ENCODE assay signal across 8 cellular contexts in the genomic region with DNA sequence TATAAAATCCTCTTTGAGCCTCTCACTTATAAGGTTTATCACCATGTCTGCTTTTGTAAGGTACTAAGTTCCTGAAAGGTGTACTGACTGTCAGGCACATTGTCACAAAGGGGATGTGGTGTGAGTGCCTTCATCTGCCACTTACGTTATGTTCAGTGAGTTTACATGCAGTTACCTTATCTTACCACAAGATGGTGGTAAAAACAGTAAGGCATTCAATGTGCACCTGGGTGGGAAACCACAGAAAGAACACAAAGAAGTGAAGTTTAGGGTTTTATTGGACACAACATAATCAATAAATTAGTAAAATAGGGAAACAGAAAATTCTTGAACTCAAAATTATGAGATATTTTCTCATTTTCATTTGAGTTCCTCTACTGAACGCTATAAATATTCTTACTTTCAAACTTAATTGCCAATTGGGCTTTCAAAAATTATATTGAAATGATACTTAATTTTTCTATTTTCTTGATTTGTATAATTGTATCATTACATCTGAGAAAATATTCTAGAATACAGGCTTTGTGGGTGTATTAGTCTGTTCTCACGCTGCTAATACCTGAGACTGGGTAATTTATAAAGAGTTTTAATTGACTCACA.
A peak's percentile ranks its signal among the peaks of the same experiment; 100 is the strongest.
DNase-seq lines count a peak whose midpoint lies in the region; ATAC-seq, FAIRE-seq and TF ChIP-seq lines count a peak whose summit lies in the region.

No MANE protein-coding gene starts in this region.

- no peaks in the 10 kb centered on the region for H3K9me3 ChIP-seq in liver (ENCODE audit: control insufficient read depth in 4 of 4, low read length in 3 of 4)

- H3K4me3 ChIP-seq in bronchial epithelial cell (ENCODE audit: low read depth, low read length): no peak overlapping the region
- H3K4me3 ChIP-seq in liver (ENCODE audit: low read depth in 1 of 3, low read length in 3 of 3): no peak overlapping the region

- no peak overlapping the region for H3K9ac ChIP-seq in liver (ENCODE audit: low read depth in 1 of 2, low read length in 2 of 2)

- H3K27me3 ChIP-seq in bronchial epithelial cell (ENCODE audit: control insufficient read depth, insufficient read depth, low read length): no peaks in the 10 kb centered on the region
- no peaks in the 10 kb centered on the region for H3K27me3 ChIP-seq in liver (ENCODE audit: control insufficient read depth in 4 of 4, insufficient read depth in 4 of 4, low read length in 3 of 4)

- WGBS in liver: 59% methylated on average over 3 of the region's 3 CpGs

- no peak for DNase-seq in D721Med (ENCODE audit: insufficient read length, low spot score)
- peak; percentile 2 to 61 for DNase-seq in NCI-H526 (lab: John Stamatoyannopoulos, UW)
- peak; percentile 55 for DNase-seq in bronchial epithelial cell (ENCODE audit: low read depth)
- DNase-seq in activated CD4-positive, CD25-positive, alpha-beta regulatory T cell treated with anti-CD3 and anti-CD28 coated beads, Interleukin-2, amount 50 U/mL, for 72 hours: no peak
- no peak for DNase-seq in GM19240 (ENCODE audit: insufficient read length, low spot score)

- H3K27ac ChIP-seq in liver (ENCODE audit: low read depth in 1 of 2, low read length in 2 of 2): no peak overlapping the region

- peak; percentile 70 to 81 for TF ChIP-seq RAD21 in liver (IDR thresholded peaks at IDR 0.05)

- TF ChIP-seq CTCF in D721Med (IDR thresholded peaks at IDR 0.05; ENCODE audit: insufficient read depth, missing control alignments) (peak; percentile 89), bronchial epithelial cell (IDR thresholded peaks at IDR 0.05; ENCODE audit: insufficient read depth, low read length, severe bottlenecking) (peak; percentile 65), liver (IDR thresholded peaks at IDR 0.05; ENCODE audit: low read depth, low read length, missing input control) (peak; percentile 58)

- H3K36me3 ChIP-seq in bronchial epithelial cell (ENCODE audit: control insufficient read depth, insufficient read depth, low read length): no peaks in the 10 kb centered on the region
- H3K36me3 ChIP-seq in liver (ENCODE audit: control insufficient read depth in 4 of 4, insufficient read depth in 3 of 4, low read depth in 1 of 4, low read length in 3 of 4): no peaks in the 10 kb centered on the region

- H3K4me1 ChIP-seq in liver (ENCODE audit: control insufficient read depth in 4 of 4, insufficient read depth in 4 of 4, low read length in 3 of 4): no peaks in the 10 kb centered on the region

- peak; percentile 97 for FAIRE-seq in D721Med (lab: Jason Lieb, UNC)
- FAIRE-seq in bronchial epithelial cell (lab: Jason Lieb, UNC): no peak

- ATAC-seq in GM19351 (IDR thresholded peaks at IDR 0.05; ENCODE audit: unreplicated experiment) (peak; percentile 100), HG03342 (IDR thresholded peaks at IDR 0.05; ENCODE audit: unreplicated experiment) (peak; percentile 96)

TF ChIP-seq in liver, 16 proteins besides CTCF, POLR2A, EP300 and RAD21:
- TF ChIP-seq NR2F2 (IDR thresholded peaks at IDR 0.05): no peak
- TF ChIP-seq, protein P1, sequence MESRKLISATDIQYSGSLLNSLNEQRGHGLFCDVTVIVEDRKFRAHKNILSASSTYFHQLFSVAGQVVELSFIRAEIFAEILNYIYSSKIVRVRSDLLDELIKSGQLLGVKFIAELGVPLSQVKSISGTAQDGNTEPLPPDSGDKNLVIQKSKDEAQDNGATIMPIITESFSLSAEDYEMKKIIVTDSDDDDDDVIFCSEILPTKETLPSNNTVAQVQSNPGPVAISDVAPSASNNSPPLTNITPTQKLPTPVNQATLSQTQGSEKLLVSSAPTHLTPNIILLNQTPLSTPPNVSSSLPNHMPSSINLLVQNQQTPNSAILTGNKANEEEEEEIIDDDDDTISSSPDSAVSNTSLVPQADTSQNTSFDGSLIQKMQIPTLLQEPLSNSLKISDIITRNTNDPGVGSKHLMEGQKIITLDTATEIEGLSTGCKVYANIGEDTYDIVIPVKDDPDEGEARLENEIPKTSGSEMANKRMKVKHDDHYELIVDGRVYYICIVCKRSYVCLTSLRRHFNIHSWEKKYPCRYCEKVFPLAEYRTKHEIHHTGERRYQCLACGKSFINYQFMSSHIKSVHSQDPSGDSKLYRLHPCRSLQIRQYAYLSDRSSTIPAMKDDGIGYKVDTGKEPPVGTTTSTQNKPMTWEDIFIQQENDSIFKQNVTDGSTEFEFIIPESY (IDR thresholded peaks at IDR 0.05): no peak
- no peak for TF ChIP-seq FOXA1 (IDR thresholded peaks at IDR 0.05)
- no peak for TF ChIP-seq YY1 (IDR thresholded peaks at IDR 0.05)
- TF ChIP-seq JUND (IDR thresholded peaks at IDR 0.05): no peak
- TF ChIP-seq, protein P2, sequence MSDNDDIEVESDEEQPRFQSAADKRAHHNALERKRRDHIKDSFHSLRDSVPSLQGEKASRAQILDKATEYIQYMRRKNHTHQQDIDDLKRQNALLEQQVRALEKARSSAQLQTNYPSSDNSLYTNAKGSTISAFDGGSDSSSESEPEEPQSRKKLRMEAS (IDR thresholded peaks at IDR 0.05): no peak
- no peak for TF ChIP-seq RXRA (IDR thresholded peaks at IDR 0.05)
- TF ChIP-seq SP1 (IDR thresholded peaks at IDR 0.05): no peak
- TF ChIP-seq HNF4A (conservative IDR thresholded peaks at IDR 0.05): no peak
- no peak for TF ChIP-seq FOXA2 (IDR thresholded peaks at IDR 0.05)
- TF ChIP-seq, protein P3, sequence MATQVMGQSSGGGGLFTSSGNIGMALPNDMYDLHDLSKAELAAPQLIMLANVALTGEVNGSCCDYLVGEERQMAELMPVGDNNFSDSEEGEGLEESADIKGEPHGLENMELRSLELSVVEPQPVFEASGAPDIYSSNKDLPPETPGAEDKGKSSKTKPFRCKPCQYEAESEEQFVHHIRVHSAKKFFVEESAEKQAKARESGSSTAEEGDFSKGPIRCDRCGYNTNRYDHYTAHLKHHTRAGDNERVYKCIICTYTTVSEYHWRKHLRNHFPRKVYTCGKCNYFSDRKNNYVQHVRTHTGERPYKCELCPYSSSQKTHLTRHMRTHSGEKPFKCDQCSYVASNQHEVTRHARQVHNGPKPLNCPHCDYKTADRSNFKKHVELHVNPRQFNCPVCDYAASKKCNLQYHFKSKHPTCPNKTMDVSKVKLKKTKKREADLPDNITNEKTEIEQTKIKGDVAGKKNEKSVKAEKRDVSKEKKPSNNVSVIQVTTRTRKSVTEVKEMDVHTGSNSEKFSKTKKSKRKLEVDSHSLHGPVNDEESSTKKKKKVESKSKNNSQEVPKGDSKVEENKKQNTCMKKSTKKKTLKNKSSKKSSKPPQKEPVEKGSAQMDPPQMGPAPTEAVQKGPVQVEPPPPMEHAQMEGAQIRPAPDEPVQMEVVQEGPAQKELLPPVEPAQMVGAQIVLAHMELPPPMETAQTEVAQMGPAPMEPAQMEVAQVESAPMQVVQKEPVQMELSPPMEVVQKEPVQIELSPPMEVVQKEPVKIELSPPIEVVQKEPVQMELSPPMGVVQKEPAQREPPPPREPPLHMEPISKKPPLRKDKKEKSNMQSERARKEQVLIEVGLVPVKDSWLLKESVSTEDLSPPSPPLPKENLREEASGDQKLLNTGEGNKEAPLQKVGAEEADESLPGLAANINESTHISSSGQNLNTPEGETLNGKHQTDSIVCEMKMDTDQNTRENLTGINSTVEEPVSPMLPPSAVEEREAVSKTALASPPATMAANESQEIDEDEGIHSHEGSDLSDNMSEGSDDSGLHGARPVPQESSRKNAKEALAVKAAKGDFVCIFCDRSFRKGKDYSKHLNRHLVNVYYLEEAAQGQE (IDR thresholded peaks at IDR 0.05): no peak
TF ChIP-seq in liver: peak in this region for 0.

Comparison
In these comparisons a context has a peak if more than half of its experiments do, and no peak if none do; other contexts are left out.
1. DNase-seq: peak in NCI-H526 (2 of 2) and bronchial epithelial cell (single experiment); none in D721Med (single experiment), activated CD4-positive, CD25-positive, alpha-beta regulatory T cell treated with anti-CD3 and anti-CD28 coated beads, Interleukin-2, amount 50 U/mL, for 72 hours (single experiment) and GM19240 (single experiment).
2. Peak in every context shown above with its lines, with median percentiles within 50 percentile points of each other: CTCF ChIP-seq.